19 cellular contexts compared by ENCODE assay signal in the genomic region with DNA sequence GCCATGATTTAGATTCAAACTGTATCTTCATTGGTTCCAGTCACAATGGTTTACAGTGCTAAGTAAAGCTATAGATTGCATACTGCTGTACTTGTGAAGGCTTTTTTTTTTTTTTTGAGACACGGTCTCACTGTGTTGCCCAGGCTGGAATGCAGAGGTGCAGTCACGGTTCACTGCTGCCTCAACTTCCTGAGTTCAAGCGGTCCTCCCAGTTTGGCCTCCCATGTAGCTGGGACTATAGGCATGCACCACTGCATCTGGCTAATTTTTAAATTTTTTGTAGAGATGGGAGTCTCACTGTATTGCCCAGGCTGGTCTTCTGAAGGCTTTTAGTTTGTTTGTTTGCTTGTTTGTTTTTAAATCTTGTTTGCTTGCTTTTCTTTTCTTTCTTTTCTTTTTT. TPM values are rescaled to one million over a fixed set of nuclear protein-coding genes. Genes with fewer than 3 reads are reported as not detected.
DNase-seq lines count a peak whose midpoint lies in the region; ATAC-seq and TF ChIP-seq lines count a peak whose summit lies in the region.
"Had no signal": no experiment of that assay in that cellular context is flagged by ENCODE, and none has a peak within 500 bp of the region (broad histone marks: within the 10 kb centered on the region; RNA-seq: fewer than 3 reads in every experiment).

No MANE protein-coding gene starts in this region.

- ATAC-seq in central memory CD8-positive, alpha-beta T cell (replicated peaks; ENCODE audit: extremely low read depth, poor library complexity, severe bottlenecking): no peak
- ATAC-seq in natural killer cell (no peak), GM18520 (IDR thresholded peaks at IDR 0.05; ENCODE audit: unreplicated experiment) (no peak), GM18511 (IDR thresholded peaks at IDR 0.05; ENCODE audit: unreplicated experiment) (no peak)
- ATAC-seq: stimulated activated naive CD8-positive, alpha-beta T cell treated with anti-CD3 and anti-CD28 coated beads, Interleukin-15, Interleukin-2, amounts not matched to agents 100 U/mL and 50 U/mL, for 24 hours had no signal

- intact Hi-C loops in natural killer cell (cut with micrococcal nuclease): no loop called here

- peak overlapping the region; percentile 85 for H3K27ac Mint-ChIP-seq in central memory CD8-positive, alpha-beta T cell (ENCODE audit: low read depth)
- H3K27ac Mint-ChIP-seq in natural killer cell: peak overlapping the region; percentile 79 to 88
- H3K27ac Mint-ChIP-seq: activated naive CD8-positive, alpha-beta T cell treated with anti-CD3 and anti-CD28 coated beads, Interleukin-2, amount 10 ng/mL, durations not matched to agents 7 days and 5 days had no signal

- peaks cover 44% of the 10 kb centered on the region for H3K36me3 Mint-ChIP-seq in central memory CD8-positive, alpha-beta T cell (ENCODE audit: insufficient read depth)
- no peaks in the 10 kb centered on the region for H3K36me3 Mint-ChIP-seq in natural killer cell

- H3K9me3 Mint-ChIP-seq in central memory CD8-positive, alpha-beta T cell: no peaks in the 10 kb centered on the region
- H3K9me3 Mint-ChIP-seq in natural killer cell: no peaks in the 10 kb centered on the region
- H3K9me3 Mint-ChIP-seq: activated naive CD8-positive, alpha-beta T cell treated with anti-CD3 and anti-CD28 coated beads, Interleukin-2, amount 10 ng/mL, durations not matched to agents 7 days and 5 days; type B pancreatic cell had no signal

- H3K4me1 Mint-ChIP-seq in central memory CD8-positive, alpha-beta T cell: peaks cover 50% of the 10 kb centered on the region
- peaks cover 44 to 57% of the 10 kb centered on the region in 2 donors for H3K4me1 Mint-ChIP-seq in natural killer cell

- in situ Hi-C loops in Caki2 (cut with HindIII; ENCODE audit: low pct_unique_long_range_greater_than_20kb, low sequenced_read_pairs): no loop called here

- no peaks in the 10 kb centered on the region for H3K27me3 Mint-ChIP-seq in central memory CD8-positive, alpha-beta T cell
- H3K27me3 Mint-ChIP-seq in natural killer cell (ENCODE audit: low read depth in 2 of 2): no peaks in the 10 kb centered on the region
- H3K27me3 Mint-ChIP-seq: activated naive CD8-positive, alpha-beta T cell treated with anti-CD3 and anti-CD28 coated beads, Interleukin-2, amount 10 ng/mL, durations not matched to agents 7 days and 5 days; type B pancreatic cell had no signal

- no peak overlapping the region for H3K4me3 Mint-ChIP-seq in central memory CD8-positive, alpha-beta T cell
- H3K4me3 Mint-ChIP-seq in natural killer cell: peak overlapping the region; percentile 48
- H3K4me3 Mint-ChIP-seq: activated naive CD8-positive, alpha-beta T cell treated with anti-CD3 and anti-CD28 coated beads, Interleukin-2, amount 10 ng/mL, durations not matched to agents 7 days and 5 days; type B pancreatic cell had no signal

- TF ChIP-seq CTCF in natural killer cell (IDR thresholded peaks at IDR 0.05): no peak

- peak; percentile 92 for DNase-seq in Caki2 (ENCODE audit: low read depth)
- DNase-seq in HK-2 (ENCODE audit: unreplicated experiment): peak; percentile 61
- no peak for DNase-seq in central memory CD8-positive, alpha-beta T cell (ENCODE audit: low spot score in 2 of 2)
- no peak for DNase-seq in natural killer cell
- DNase-seq in H4 (ENCODE audit: low spot score): no peak
- no peak for DNase-seq in activated naive CD4-positive, alpha-beta T cell (lab: John Stamatoyannopoulos, UW)
- DNase-seq: activated CD4-positive, alpha-beta T cell treated with anti-CD3 and anti-CD28 coated beads, Interleukin-2, amount 50 U/mL, for 4 hours; activated naive CD8-positive, alpha-beta T cell treated with anti-CD3 and anti-CD28 coated beads, Interleukin-2, amount 10 ng/mL, durations not matched to agents 7 days and 5 days; activated T-cell treated with anti-CD3 and anti-CD28 coated beads, Interleukin-2, amount 50 U/mL, for 48 hours; dorsolateral prefrontal cortex; EL; GOT3; kidney; NCI-H146; NCI-H446; stimulated activated naive CD8-positive, alpha-beta T cell treated with anti-CD3 and anti-CD28 coated beads, Interleukin-15, Interleukin-2, amounts not matched to agents 100 U/mL and 50 U/mL, for 24 hours had no signal

RNA-seq across cellular contexts. Expression of a gene that starts 24.9 kb away (rescaled TPM):
- total RNA-seq in Caki2 (2014; rRNA removed; shearing (Covaris generic); ENCODE audit: low replicate concordance): 44.3 and 50.8 TPM in 2 replicates
- total RNA-seq in natural killer cell: 100 to 1,000 TPM; 157 to 182 (median 163) TPM
- 25.4 and 32.5 TPM in 2 replicates for total RNA-seq in H4 (2014; rRNA removed; shearing (Covaris generic))

Comparison
In these comparisons a context has a peak if more than half of its experiments do, and no peak if none do; other contexts are left out.
1. DNase-seq: peak in Caki2 (single experiment) and HK-2 (single experiment); none in central memory CD8-positive, alpha-beta T cell (0 of 2), natural killer cell (single experiment), H4 (single experiment) and activated naive CD4-positive, alpha-beta T cell (0 of 4).